ENCODE assay signal across 26 cellular contexts in the genomic region with DNA sequence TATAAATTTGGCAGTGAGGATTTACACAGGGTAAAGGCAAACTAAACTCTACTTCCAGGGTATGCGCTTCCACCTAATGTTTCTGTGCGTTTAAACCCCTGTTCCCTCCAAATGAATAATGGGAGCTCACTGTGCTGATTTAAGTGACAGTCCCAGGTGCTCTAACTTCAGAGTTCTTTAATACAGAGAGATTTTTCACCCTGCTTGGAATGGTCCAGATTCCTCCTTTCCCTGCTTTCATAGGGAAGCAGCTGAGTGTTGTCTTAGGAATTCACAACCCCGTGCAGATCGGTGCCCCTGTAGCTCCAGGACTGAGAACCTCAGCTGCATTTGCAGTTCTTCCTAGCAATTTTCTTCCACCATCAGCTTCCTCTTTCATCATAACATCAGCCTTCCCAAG.
"Had no signal": no experiment of that assay in that cellular context is flagged by ENCODE, and none has a peak within 500 bp of the region (broad histone marks: within the 10 kb centered on the region; RNA-seq: fewer than 3 reads in every experiment).

No MANE protein-coding gene starts in this region.

- H3K27me3 ChIP-seq: brain microvascular endothelial cell, heart left ventricle had no signal

- DNase-seq: activated CD4-positive, alpha-beta memory T cell treated with anti-CD3 and anti-CD28 coated beads, Interleukin-2, amount 10 ng/mL, durations not matched to agents 7 days and 5 days; activated CD4-positive, alpha-beta T cell treated with anti-CD3 and anti-CD28 coated beads for 1 hour; activated CD4-positive, alpha-beta T cell treated with anti-CD3 and anti-CD28 coated beads for 4 hours; activated CD4-positive, alpha-beta T cell treated with anti-CD3 and anti-CD28 coated beads, Interleukin-2, amount 10 ng/mL, durations not matched to agents 7 days and 5 days; activated CD4-positive, alpha-beta T cell treated with anti-CD3 and anti-CD28 coated beads, Interleukin-2, amount 50 U/mL, for 4 hours; activated CD8-positive, alpha-beta memory T cell treated with anti-CD3 and anti-CD28 coated beads, Interleukin-2, amount 50 U/mL, for 48 hours; activated gamma-delta T cell; activated naive CD4-positive, alpha-beta T cell treated with anti-CD3 and anti-CD28 coated beads, Interleukin-2, amount 50 U/mL, for 16 hours; activated naive CD4-positive, alpha-beta T cell treated with Interleukin-2 at 50 U/mL for 16 hours; activated T-cell treated with anti-CD3 and anti-CD28 coated beads for 4 hours; activated T-cell treated with anti-CD3 and anti-CD28 coated beads, Interleukin-2, amount 50 U/mL, for 24 hours; activated T-cell treated with anti-CD3 and anti-CD28 coated beads, Interleukin-2, amount 50 U/mL, for 72 hours; amniotic stem cell; anterior cingulate cortex; brain microvascular endothelial cell; dorsolateral prefrontal cortex; effector memory CD4-positive, alpha-beta T cell; endodermal cell; foreskin fibroblast; glutamatergic neuron; heart left ventricle; T-helper 2 cell had no signal

- H3K36me3 ChIP-seq: brain microvascular endothelial cell, heart left ventricle had no signal

- H3K9me3 ChIP-seq: heart left ventricle had no signal

- H3K27ac ChIP-seq: brain microvascular endothelial cell, coronary artery, dorsolateral prefrontal cortex, heart left ventricle, VCaP had no signal

- ATAC-seq: activated T-cell treated with anti-CD3 and anti-CD28 coated beads, Interleukin-2, amount 50 U/mL, for 72 hours; esophagus mucosa; heart left ventricle; WTC11 had no signal

- H3K4me3 ChIP-seq: coronary artery, dorsolateral prefrontal cortex, heart left ventricle had no signal

- H3K4me1 ChIP-seq: heart left ventricle had no signal
